Comparison of ENCODE assay signal across 8 cellular contexts in genomic region chr6:42260972-42261371, GRCh38. TPM values are rescaled to one million over a fixed set of nuclear protein-coding genes. Genes with fewer than 3 reads are reported as not detected.
DNase-seq lines count a peak whose midpoint lies in the region; ATAC-seq, FAIRE-seq and TF ChIP-seq lines count a peak whose summit lies in the region.

No MANE protein-coding gene starts in this region.

- TF ChIP-seq CTCF in OCI-LY3 (IDR thresholded peaks at IDR 0.05; ENCODE audit: low read depth, low read length) (peak; percentile 73), kidney (IDR thresholded peaks at IDR 0.05; ENCODE audit: borderline replicate concordance, extremely low read depth, insufficient read depth) (no peak)

- no peaks in the 10 kb centered on the region for H4K20me1 ChIP-seq in OCI-LY3 (ENCODE audit: insufficient read depth, low read length)

- FAIRE-seq in kidney (lab: Jason Lieb, UNC), result no peak

- no peak overlapping the region for H3K27ac Mint-ChIP-seq in stimulated activated memory B cell treated with anti-CD40 and anti-IgM and Interleukin-4, amounts not matched to agents 10 μg/mL and 1 μg/mL and 100 μg/mL, for 72 hours

- H3K79me2 ChIP-seq in OCI-LY3 (ENCODE audit: low read length), result no peaks in the 10 kb centered on the region

- peak overlapping the region; percentile 65 for H3K4me2 ChIP-seq in OCI-LY3 (ENCODE audit: low read length)

- H3K27me3 ChIP-seq in OCI-LY3 (ENCODE audit: low read depth, low read length), result no peaks in the 10 kb centered on the region
- H3K27me3 ChIP-seq in adipocyte (replicated peaks; ENCODE audit: control insufficient read depth, insufficient read depth, low read length), result no peaks in the 10 kb centered on the region

- no peaks in the 10 kb centered on the region for H3K9me3 Mint-ChIP-seq in stimulated activated memory B cell treated with anti-CD40 and anti-IgM and Interleukin-4, amounts not matched to agents 10 μg/mL and 1 μg/mL and 100 μg/mL, for 72 hours

- H3K27ac ChIP-seq in OCI-LY3 (ENCODE audit: low read length) (0 out of 2 replicates have a peak overlapping the region, but pooled peaks have one; percentile 6), kidney (ENCODE audit: low read depth in 2 of 2, low read length in 2 of 2) (peak overlapping the region; percentile 1 to 18)

- H3K36me3 ChIP-seq in OCI-LY3 (replicated peaks; ENCODE audit: low read depth, low read length) (peaks cover 21% of the 10 kb centered on the region), adipocyte (ENCODE audit: control insufficient read depth, insufficient read depth, low read length, severe bottlenecking) (no peaks in the 10 kb centered on the region), kidney (ENCODE audit: control insufficient read depth in 1 of 2, insufficient read depth in 2 of 2, low read length in 2 of 2) (no peaks in the 10 kb centered on the region)

- no peak overlapping the region for H3K4me3 Mint-ChIP-seq in stimulated activated memory B cell treated with anti-CD40 and anti-IgM and Interleukin-4, amounts not matched to agents 10 μg/mL and 1 μg/mL and 100 μg/mL, for 72 hours

- H3K9me3 ChIP-seq in OCI-LY3 (ENCODE audit: insufficient read depth, low read length) (no peaks in the 10 kb centered on the region), adipocyte (ENCODE audit: control insufficient read depth, low read length) (no peaks in the 10 kb centered on the region), kidney (ENCODE audit: control insufficient read depth in 1 of 2, low read length in 2 of 2) (no peaks in the 10 kb centered on the region)

- H3K9ac ChIP-seq in OCI-LY3 (ENCODE audit: low read length), result peak overlapping the region; percentile 49; the same call in 1 of the 2 replicates
- H3K9ac ChIP-seq in adipocyte (ENCODE audit: low read length), result no peak overlapping the region
- no peak overlapping the region for H3K9ac ChIP-seq in kidney (ENCODE audit: low read length in 2 of 2)

- intact Hi-C loops in kidney (cut with DNase I), result no loop called here

- H3K4me1 Mint-ChIP-seq in stimulated activated memory B cell treated with anti-CD40 and anti-IgM and Interleukin-4, amounts not matched to agents 10 μg/mL and 1 μg/mL and 100 μg/mL, for 72 hours, result peaks cover 8% of the 10 kb centered on the region

- H3K27me3 Mint-ChIP-seq in stimulated activated memory B cell treated with anti-CD40 and anti-IgM and Interleukin-4, amounts not matched to agents 10 μg/mL and 1 μg/mL and 100 μg/mL, for 72 hours, result no peaks in the 10 kb centered on the region

- H2AFZ ChIP-seq in OCI-LY3 (ENCODE audit: low read depth, low read length), result no peak overlapping the region

- H3K4me1 ChIP-seq in OCI-LY3 (ENCODE audit: low read length) (peaks cover 16% of the 10 kb centered on the region), adipocyte (ENCODE audit: control insufficient read depth, insufficient read depth, low read length) (peaks cover 40% of the 10 kb centered on the region), kidney (ENCODE audit: control insufficient read depth in 1 of 2, insufficient read depth in 1 of 2, low read depth in 1 of 2, low read length in 2 of 2) (peaks cover 0 to 12% of the 10 kb centered on the region in 2 donors)

- peak; percentile 44 for ATAC-seq in stimulated activated memory B cell treated with anti-CD40 and anti-IgM and Interleukin-4, amounts not matched to agents 10 μg/mL and 1 μg/mL and 100 μg/mL, for 72 hours
- no peak for ATAC-seq in GM19023 (IDR thresholded peaks at IDR 0.05; ENCODE audit: unreplicated experiment)

- H3K36me3 Mint-ChIP-seq in stimulated activated memory B cell treated with anti-CD40 and anti-IgM and Interleukin-4, amounts not matched to agents 10 μg/mL and 1 μg/mL and 100 μg/mL, for 72 hours, result peaks cover 23% of the 10 kb centered on the region

- peak; percentile 66 for DNase-seq in GM03348 (ENCODE audit: low spot score)
- peak; percentile 26 for DNase-seq in adipocyte (ENCODE audit: low read depth)
- peak; percentile 92 for DNase-seq in kidney
- DNase-seq in occipital lobe (lab: John Stamatoyannopoulos, UW), result no peak
- DNase-seq in NCI-H526 treated with DMSO at 0.1 percent for 48 hours (lab: John Stamatoyannopoulos, UW), result no peak

- H3K4me3 ChIP-seq in OCI-LY3 (ENCODE audit: low read length) (peak overlapping the region; percentile 72), adipocyte (ENCODE audit: low read length) (no peak overlapping the region), kidney (ENCODE audit: low read length in 2 of 2) (no peak overlapping the region)

RNA-seq across cellular contexts. Expression of gene MRPS10, which starts 43.3 kb away (rescaled TPM):
- total RNA-seq in kidney (28.0 TPM), occipital lobe (43.0 TPM)
- 39.6 TPM for polyA plus RNA-seq in kidney (ENCODE audit: insufficient read depth, low read depth, low replicate concordance)

Comparison
In these comparisons a context has a peak if more than half of its experiments do, and no peak if none do; other contexts are left out.
1. DNase-seq: peak in GM03348 (single experiment), adipocyte (single experiment) and kidney (single experiment); none in occipital lobe (single experiment) and NCI-H526 treated with DMSO at 0.1 percent for 48 hours (single experiment).